19 cellular contexts compared by ENCODE assay signal in the genomic region with DNA sequence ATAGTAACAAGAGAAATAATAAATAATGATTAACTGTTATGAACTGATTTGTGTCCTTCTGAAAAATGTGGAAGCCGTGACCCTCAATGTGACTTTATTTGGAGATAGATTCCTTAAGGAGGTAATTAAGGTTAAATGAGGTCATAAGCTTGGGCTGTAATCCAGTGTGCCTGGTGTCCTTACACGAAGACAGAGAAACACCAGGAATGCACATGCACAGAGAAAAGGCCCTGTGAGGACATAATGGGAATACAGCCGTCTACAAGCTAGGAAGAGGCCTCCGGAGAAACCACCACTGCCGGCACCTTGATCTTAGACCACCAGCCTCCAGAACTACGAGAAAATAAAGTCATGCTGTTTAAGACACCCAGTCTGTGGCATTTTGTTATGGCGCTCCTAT.
DNase-seq lines count a peak whose midpoint lies in the region; ATAC-seq and TF ChIP-seq lines count a peak whose summit lies in the region.
"Had no signal": no experiment of that assay in that cellular context is flagged by ENCODE, and none has a peak within 500 bp of the region (broad histone marks: within the 10 kb centered on the region; RNA-seq: fewer than 3 reads in every experiment).

No MANE protein-coding gene starts in this region.

- ATAC-seq in left ventricle myocardium superior (peak; percentile 51), left cardiac atrium (no peak)

- H3K27me3 ChIP-seq in WERI-Rb-1 (ENCODE audit: insufficient read depth, low read depth, severe bottlenecking) = no peaks in the 10 kb centered on the region
- H3K27me3 ChIP-seq: BLaER1 treated with 17β-estradiol and CSF1 and Interleukin-3, amounts not matched to agents 10 nM and 100 nM had no signal

- no peak overlapping the region for H3K27ac ChIP-seq in WERI-Rb-1
- H3K27ac ChIP-seq: BLaER1 treated with 17β-estradiol and CSF1 and Interleukin-3, amounts not matched to agents 10 nM and 100 nM; HL-60; KMS-11 had no signal

- H3K36me3 ChIP-seq in WERI-Rb-1 = no peaks in the 10 kb centered on the region
- H3K36me3 ChIP-seq: BLaER1 treated with 17β-estradiol and CSF1 and Interleukin-3, amounts not matched to agents 10 nM and 100 nM; HAP-1 had no signal

- H3K9me3 ChIP-seq in WERI-Rb-1 (ENCODE audit: severe bottlenecking) = no peaks in the 10 kb centered on the region
- H3K9me3 ChIP-seq: BLaER1 treated with 17β-estradiol and CSF1 and Interleukin-3, amounts not matched to agents 10 nM and 100 nM; HAP-1; SK-N-SH had no signal

- no peak for DNase-seq in left ventricle myocardium superior
- no peak for DNase-seq in left cardiac atrium
- peak; percentile 11 for DNase-seq in WERI-Rb-1
- peak; percentile 59 for DNase-seq in islet precursor cell
- no peak for DNase-seq in NCI-H146 (lab: John Stamatoyannopoulos, UW)
- no peak for DNase-seq in NCI-H1417 treated with DMSO at 0.1 percent for 48 hours (lab: John Stamatoyannopoulos, UW)
- DNase-seq in NCI-H1436 (lab: John Stamatoyannopoulos, UW) = no peak
- DNase-seq: DMS79 treated with DMSO at 0.1 percent for 48 hours; NCI-H1417; NCI-H2029; NCI-H2171; NCI-H69; NK-92 treated with Interleukin-12 subunit alpha and Interleukin-12 subunit beta, amount 100 ng/mL, for 24 hours; SHP77 treated with DMSO at 0.1 percent for 48 hours; SK-N-SH had no signal

- intact Hi-C loops in left ventricle myocardium superior (cut with micrococcal nuclease) (no loop called here), left cardiac atrium (cut with DNase I) (no loop called here)

- H3K4me3 ChIP-seq in WERI-Rb-1 (ENCODE audit: low read depth, low read length) = no peak overlapping the region
- H3K4me3 ChIP-seq: BLaER1 treated with 17β-estradiol and CSF1 and Interleukin-3, amounts not matched to agents 10 nM and 100 nM; HAP-1 had no signal

- no peak for TF ChIP-seq CTCF in WERI-Rb-1 (IDR thresholded peaks at IDR 0.05; ENCODE audit: low read depth, low read length)

Comparison
In these comparisons a context has a peak if more than half of its experiments do, and no peak if none do; other contexts are left out.
1. DNase-seq: peak in WERI-Rb-1 (single experiment) and islet precursor cell (single experiment); none in left ventricle myocardium superior (single experiment), left cardiac atrium (single experiment), NCI-H146 (single experiment), NCI-H1417 treated with DMSO at 0.1 percent for 48 hours (single experiment) and NCI-H1436 (single experiment).